In genomic region chr17:38870259-38871165, GRCh38 we compare ENCODE assay signal across 8 cellular contexts. TPM values are rescaled to one million over a fixed set of nuclear protein-coding genes. Genes with fewer than 3 reads are reported as not detected.
DNase-seq lines count a peak whose midpoint lies in the region; ATAC-seq lines count a peak whose summit lies in the region.

No MANE protein-coding gene starts in this region.

- POLR2A ChIA-PET in activated CD8-positive, alpha-beta T cell treated with anti-CD3 and anti-CD28 coated beads, Interleukin-2, amount 10 ng/mL, durations not matched to agents 7 days and 5 days (lab: Charles Lee), result interaction anchor here (0.8 to 5.9 kb wide), 15 partner anchors 10 to 284 kb away, joined by 3 to 113 read pairs (median 7); partner anchors contain the start of genes CWC25, FBXO47, LASP1NB and RPL23

- no peaks in the 10 kb centered on the region for H3K27me3 Mint-ChIP-seq in activated CD8-positive, alpha-beta T cell treated with anti-CD3 and anti-CD28 coated beads, Interleukin-2, amount 10 ng/mL, durations not matched to agents 7 days and 5 days (ENCODE audit: low read depth)

- peaks cover 58% of the 10 kb centered on the region for H3K4me1 Mint-ChIP-seq in activated CD8-positive, alpha-beta T cell treated with anti-CD3 and anti-CD28 coated beads, Interleukin-2, amount 10 ng/mL, durations not matched to agents 7 days and 5 days (ENCODE audit: low read depth)

- peaks cover 40% of the 10 kb centered on the region for H3K36me3 Mint-ChIP-seq in activated CD8-positive, alpha-beta T cell treated with anti-CD3 and anti-CD28 coated beads, Interleukin-2, amount 10 ng/mL, durations not matched to agents 7 days and 5 days (ENCODE audit: low read depth)

- ATAC-seq in GM19452 (IDR thresholded peaks at IDR 0.05; ENCODE audit: unreplicated experiment), result peak; percentile 1
- peak; percentile 55 for ATAC-seq in activated CD8-positive, alpha-beta T cell treated with anti-CD3 and anti-CD28 coated beads, Interleukin-2, amount 10 ng/mL, durations not matched to agents 7 days and 5 days
- no peak for ATAC-seq in GM19467 (IDR thresholded peaks at IDR 0.05; ENCODE audit: unreplicated experiment)

- H3K4me3 Mint-ChIP-seq in activated CD8-positive, alpha-beta T cell treated with anti-CD3 and anti-CD28 coated beads, Interleukin-2, amount 10 ng/mL, durations not matched to agents 7 days and 5 days, result peak overlapping the region; percentile 99

- CTCF ChIA-PET in activated CD8-positive, alpha-beta T cell treated with anti-CD3 and anti-CD28 coated beads, Interleukin-2, amount 10 ng/mL, durations not matched to agents 7 days and 5 days (lab: Charles Lee), result interaction anchor here (0.8 to 8.3 kb wide), 17 partner anchors 11 to 304 kb away, joined by 4 to 82 read pairs (median 8); partner anchors contain the start of genes LASP1NB, PLXDC1, PSMB3 and RPL23

- no peaks in the 10 kb centered on the region for H3K9me3 Mint-ChIP-seq in activated CD8-positive, alpha-beta T cell treated with anti-CD3 and anti-CD28 coated beads, Interleukin-2, amount 10 ng/mL, durations not matched to agents 7 days and 5 days (ENCODE audit: insufficient read depth)

- DNase-seq in AG20443 (ENCODE audit: low spot score) (peak; percentile 68), NCI-H2171 treated with DMSO at 0.1 percent for 48 hours (lab: John Stamatoyannopoulos, UW) (peak; percentile 56), mesenteric fat pad (ENCODE audit: low spot score) (peak; percentile 92)
- DNase-seq in activated CD8-positive, alpha-beta T cell treated with anti-CD3 and anti-CD28 coated beads, Interleukin-2, amount 10 ng/mL, durations not matched to agents 7 days and 5 days, result peak; percentile 86
- DNase-seq in effector CD8-positive, alpha-beta T cell (lab: John Stamatoyannopoulos, UW), result peak; percentile 54
- peak; percentile 32 to 44 for DNase-seq in stimulated activated CD8-positive, alpha-beta memory T cell treated with anti-CD3 and anti-CD28 coated beads, Interleukin-4, amount 100 ng/mL, for 1 hour (ENCODE audit: low read depth in 2 of 2, low spot score in 1 of 2)

- H3K27ac Mint-ChIP-seq in activated CD8-positive, alpha-beta T cell treated with anti-CD3 and anti-CD28 coated beads, Interleukin-2, amount 10 ng/mL, durations not matched to agents 7 days and 5 days, result peak overlapping the region; percentile 95

RNA-seq across cellular contexts. Expression of gene LASP1, which starts 0.7 kb away (rescaled TPM):
- 100 to 1,000 TPM; 268 to 276 TPM for total RNA-seq in activated CD8-positive, alpha-beta T cell treated with anti-CD3 and anti-CD28 coated beads, Interleukin-2, amount 10 ng/mL, durations not matched to agents 7 days and 5 days
- 172 TPM for total RNA-seq in mesenteric fat pad

RNA-seq across cellular contexts. Expression of gene RPL23, which starts 17.0 kb away (rescaled TPM):
- total RNA-seq in activated CD8-positive, alpha-beta T cell treated with anti-CD3 and anti-CD28 coated beads, Interleukin-2, amount 10 ng/mL, durations not matched to agents 7 days and 5 days, result 1,000 to 10,000 TPM; 1,130 to 1,164 TPM
- total RNA-seq in mesenteric fat pad, result 1,395 TPM

RNA-seq across cellular contexts. Expression of gene CWC25, which starts 45.4 kb away (rescaled TPM):
- total RNA-seq in activated CD8-positive, alpha-beta T cell treated with anti-CD3 and anti-CD28 coated beads, Interleukin-2, amount 10 ng/mL, durations not matched to agents 7 days and 5 days, result 10 to 100 TPM; 29.6 to 30.9 TPM
- 22.4 TPM for total RNA-seq in mesenteric fat pad

Comparison
In these comparisons a context has a peak if more than half of its experiments do, and no peak if none do; other contexts are left out.
1. DNase-seq: peak in every context shown above with its lines; median percentile 92 in mesenteric fat pad; 86 in activated CD8-positive, alpha-beta T cell treated with anti-CD3 and anti-CD28 coated beads, Interleukin-2, amount 10 ng/mL, durations not matched to agents 7 days and 5 days; 68 in AG20443; 56 in NCI-H2171 treated with DMSO at 0.1 percent for 48 hours; 54 in effector CD8-positive, alpha-beta T cell; 38 in stimulated activated CD8-positive, alpha-beta memory T cell treated with anti-CD3 and anti-CD28 coated beads, Interleukin-4, amount 100 ng/mL, for 1 hour.